In genomic region chrX:154018518-154019060, GRCh38 we compare ENCODE assay signal across 1 cellular context.
TF ChIP-seq lines count a peak whose summit lies in the region.

No MANE protein-coding gene starts in this region.

TF ChIP-seq in HCT116, 20 proteins besides CTCF, POLR2A, EP300 and RAD21 (continued from another document):
- TF ChIP-seq ZBTB33 (IDR thresholded peaks at IDR 0.05; ENCODE audit: extremely low read depth, insufficient replicate concordance, low read length) (no peak), POLR2AphosphoS5 (IDR thresholded peaks at IDR 0.05; ENCODE audit: low read depth, low read length) (no peak), ZFX (IDR thresholded peaks at IDR 0.05) (no peak)
